In genomic region chr10:7811000-7811399, GRCh38 we compare ENCODE assay signal across 27 cellular contexts.
"Had no signal": no experiment of that assay in that cellular context is flagged by ENCODE, and none has a peak within 500 bp of the region (broad histone marks: within the 10 kb centered on the region; RNA-seq: fewer than 3 reads in every experiment).

No MANE protein-coding gene starts in this region.

- DNase-seq: activated CD4-positive, alpha-beta T cell treated with anti-CD3 and anti-CD28 coated beads for 48 hours; activated CD4-positive, alpha-beta T cell treated with anti-CD3 and anti-CD28 coated beads, Interleukin-2, amount 50 U/mL, for 48 hours; activated CD8-positive, alpha-beta memory T cell treated with anti-CD3 and anti-CD28 coated beads for 24 hours; activated effector memory CD4-positive, alpha-beta T cell treated with Interleukin-2 at 50 U/mL for 16 hours; activated naive CD4-positive, alpha-beta T cell treated with Interleukin-2 at 50 U/mL for 16 hours; activated naive CD8-positive, alpha-beta T cell treated with anti-CD3 and anti-CD28 coated beads, Interleukin-2, amount 10 ng/mL, durations not matched to agents 7 days and 5 days; amniotic stem cell; brain microvascular endothelial cell; caudate nucleus; esophagus squamous epithelium; gastrocnemius medialis; glutamatergic neuron; islet precursor cell; left cardiac atrium; mammary epithelial cell; pancreas; psoas muscle; stimulated activated CD4-positive, alpha-beta T cell treated with anti-CD3 and anti-CD28 coated beads, Interleukin-15, amount 100 ng/mL, for 24 hours; stimulated activated CD4-positive, alpha-beta T cell treated with anti-CD3 and anti-CD28 coated beads, Interleukin-2, amount 100 ng/mL, for 24 hours; stimulated activated naive B cell treated with anti-CD40 and anti-IgM and Interleukin-4, amounts not matched to agents 10 μg/mL and 1 μg/mL and 100 μg/mL, for 72 hours; stomach; T-helper 9 cell; upper lobe of right lung had no signal

- H3K4me3 Mint-ChIP-seq: activated naive CD8-positive, alpha-beta T cell treated with anti-CD3 and anti-CD28 coated beads, Interleukin-2, amount 10 ng/mL, durations not matched to agents 7 days and 5 days; stimulated activated naive B cell treated with anti-CD40 and anti-IgM and Interleukin-4, amounts not matched to agents 10 μg/mL and 1 μg/mL and 100 μg/mL, for 72 hours had no signal

- H3K9me3 Mint-ChIP-seq: activated naive CD8-positive, alpha-beta T cell treated with anti-CD3 and anti-CD28 coated beads, Interleukin-2, amount 10 ng/mL, durations not matched to agents 7 days and 5 days; stimulated activated naive B cell treated with anti-CD40 and anti-IgM and Interleukin-4, amounts not matched to agents 10 μg/mL and 1 μg/mL and 100 μg/mL, for 72 hours had no signal

- H3K9me3 ChIP-seq: esophagus squamous epithelium, gastrocnemius medialis, pancreas, psoas muscle, stomach, thyroid gland, upper lobe of right lung had no signal

- ATAC-seq: activated CD4-positive, CD25-positive, alpha-beta regulatory T cell treated with anti-CD3 and anti-CD28 coated beads, Interleukin-2, amount 50 U/mL, for 24 hours; gastrocnemius medialis; left cardiac atrium; stimulated activated naive B cell treated with anti-CD40 and anti-IgM and Interleukin-4, amounts not matched to agents 10 μg/mL and 1 μg/mL and 100 μg/mL, for 72 hours; upper lobe of right lung had no signal

- H3K27ac ChIP-seq: brain microvascular endothelial cell, esophagus squamous epithelium, gastrocnemius medialis, hepatocyte, pancreas, psoas muscle, stomach, thyroid gland, upper lobe of right lung, VCaP had no signal

- H3K4me1 ChIP-seq: esophagus squamous epithelium, gastrocnemius medialis, pancreas, psoas muscle, upper lobe of right lung had no signal

- H3K27ac Mint-ChIP-seq: activated naive CD8-positive, alpha-beta T cell treated with anti-CD3 and anti-CD28 coated beads, Interleukin-2, amount 10 ng/mL, durations not matched to agents 7 days and 5 days; stimulated activated naive B cell treated with anti-CD40 and anti-IgM and Interleukin-4, amounts not matched to agents 10 μg/mL and 1 μg/mL and 100 μg/mL, for 72 hours had no signal

- H3K27me3 ChIP-seq: brain microvascular endothelial cell, gastrocnemius medialis, hepatocyte, pancreas, stomach, thyroid gland, upper lobe of right lung had no signal

- H3K4me1 Mint-ChIP-seq: activated naive CD8-positive, alpha-beta T cell treated with anti-CD3 and anti-CD28 coated beads, Interleukin-2, amount 10 ng/mL, durations not matched to agents 7 days and 5 days; stimulated activated naive B cell treated with anti-CD40 and anti-IgM and Interleukin-4, amounts not matched to agents 10 μg/mL and 1 μg/mL and 100 μg/mL, for 72 hours had no signal

- H3K4me3 ChIP-seq: esophagus squamous epithelium, gastrocnemius medialis, hepatocyte, pancreas, psoas muscle, stomach, thyroid gland, upper lobe of right lung had no signal
